9 cellular contexts compared by ENCODE assay signal in the genomic region with DNA sequence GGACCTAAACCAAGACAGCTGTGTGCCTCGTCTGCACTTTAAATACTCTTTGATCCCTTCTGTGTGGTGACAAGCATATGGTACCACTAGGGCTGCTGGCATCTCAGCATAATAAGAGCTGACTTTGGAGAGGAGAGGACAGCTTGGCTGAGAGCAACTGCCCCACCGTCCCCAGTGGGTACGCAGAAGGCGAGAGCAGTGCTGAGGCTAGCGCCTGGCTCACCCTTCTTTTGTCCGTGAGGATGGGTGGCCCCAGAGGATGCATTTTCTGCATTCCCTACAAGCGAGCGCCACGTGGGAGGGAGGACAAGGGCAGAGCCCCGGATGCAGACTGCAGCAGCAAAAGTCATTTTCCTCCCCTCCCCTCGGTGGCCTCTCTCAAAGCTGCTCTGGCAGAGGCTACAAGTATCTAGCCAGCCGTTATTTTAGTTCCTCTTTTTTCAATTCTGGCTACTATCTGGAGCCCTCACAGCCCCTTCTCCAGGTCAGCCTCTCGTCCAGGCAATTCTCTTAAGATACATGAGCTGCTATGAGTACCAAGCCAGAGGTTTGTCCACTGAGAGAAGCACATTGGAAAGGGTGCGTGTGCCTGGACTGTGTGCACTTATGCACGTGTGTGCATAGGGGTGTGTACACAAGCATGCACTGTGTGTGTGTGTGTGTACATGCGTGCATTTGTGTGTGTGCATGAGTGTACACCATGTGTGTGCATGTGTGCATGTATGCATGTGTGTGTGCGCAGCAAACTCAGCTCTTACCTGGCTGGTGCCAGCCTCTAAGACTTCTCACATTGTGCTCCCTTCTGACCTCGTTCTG. TPM values are rescaled to one million over a fixed set of nuclear protein-coding genes. Genes with fewer than 3 reads are reported as not detected.
DNase-seq lines count a peak whose midpoint lies in the region; ATAC-seq and TF ChIP-seq lines count a peak whose summit lies in the region.
"Had no signal": no experiment of that assay in that cellular context is flagged by ENCODE, and none has a peak within 500 bp of the region (broad histone marks: within the 10 kb centered on the region; RNA-seq: fewer than 3 reads in every experiment).

No MANE protein-coding gene starts in this region.

- ATAC-seq in GM18517 (IDR thresholded peaks at IDR 0.05; ENCODE audit: unreplicated experiment) = peak; percentile 55
- peak; percentile 67 for ATAC-seq in HG03095 (IDR thresholded peaks at IDR 0.05; ENCODE audit: unreplicated experiment)

- intact Hi-C loops in CD4-positive, alpha-beta memory T cell (cut with micrococcal nuclease) = no loop called here
- intact Hi-C loops in Calu3 (cut with micrococcal nuclease; ENCODE audit: unreplicated experiment) = loop anchor here (10.0 kb wide), 1 partner anchor 45 kb away; no protein-coding TSS in a partner anchor

- peaks cover 0 to 2% (median under 1%) of the 10 kb centered on the region in 4 donors for H3K4me1 Mint-ChIP-seq in CD4-positive, alpha-beta memory T cell
- H3K4me1 Mint-ChIP-seq in Calu3 (ENCODE audit: low read depth, unreplicated experiment) = no peaks in the 10 kb centered on the region

- peaks cover 94% of the 10 kb centered on the region for H3K36me3 ChIP-seq in osteoblast (ENCODE audit: insufficient read depth, low read length)
- no peaks in the 10 kb centered on the region for H3K36me3 ChIP-seq in CD4-positive, alpha-beta memory T cell (ENCODE audit: insufficient read depth, low read length)

- H3K9me3 Mint-ChIP-seq in CD4-positive, alpha-beta memory T cell = peaks cover 0 to 3% (median 0%) of the 10 kb centered on the region in 8 donors
- H3K9me3 Mint-ChIP-seq in Calu3 (ENCODE audit: low read depth, unreplicated experiment) = no peaks in the 10 kb centered on the region

- no peaks in the 10 kb centered on the region for H3K36me3 Mint-ChIP-seq in CD4-positive, alpha-beta memory T cell
- H3K36me3 Mint-ChIP-seq in Calu3 (ENCODE audit: insufficient read depth, unreplicated experiment) = no peaks in the 10 kb centered on the region

- TF ChIP-seq CTCF in osteoblast (IDR thresholded peaks at IDR 0.05; ENCODE audit: extremely low read depth, low read depth, low read length) (no peak), Calu3 (IDR thresholded peaks at IDR 0.05; ENCODE audit: unreplicated experiment) (no peak)

- peaks cover 8% of the 10 kb centered on the region for H4K20me1 ChIP-seq in osteoblast (ENCODE audit: insufficient read depth, low read length)

- H3K4me3 Mint-ChIP-seq in CD4-positive, alpha-beta memory T cell = no peak overlapping the region
- no peak overlapping the region for H3K4me3 Mint-ChIP-seq in Calu3 (ENCODE audit: low read depth, unreplicated experiment)

- no peak overlapping the region for H3K4me3 ChIP-seq in osteoblast (ENCODE audit: insufficient read depth, low read length)
- no peak overlapping the region for H3K4me3 ChIP-seq in CD4-positive, alpha-beta memory T cell (ENCODE audit: low read length in 2 of 2)

- no peaks in the 10 kb centered on the region for H3K27me3 ChIP-seq in osteoblast (ENCODE audit: insufficient read depth, low read length)
- no peaks in the 10 kb centered on the region for H3K27me3 ChIP-seq in CD4-positive, alpha-beta memory T cell (ENCODE audit: insufficient read depth, low read length)

- no peak overlapping the region for H2AFZ ChIP-seq in osteoblast (ENCODE audit: low read length)

- no TSS peak for BruUV-seq in Calu3 (replicated peaks; lab: Mats Ljungman, UMichigan)

- H3K27ac Mint-ChIP-seq in CD4-positive, alpha-beta memory T cell = no peak overlapping the region
- H3K27ac Mint-ChIP-seq in Calu3 (ENCODE audit: unreplicated experiment) = no peak overlapping the region

- peaks cover 5% of the 10 kb centered on the region for H3K4me1 ChIP-seq in osteoblast (ENCODE audit: insufficient read depth, low read length)
- no peaks in the 10 kb centered on the region for H3K4me1 ChIP-seq in CD4-positive, alpha-beta memory T cell (ENCODE audit: insufficient read depth, low read length)

- DNase-seq in UCSD-AML1 (lab: John Stamatoyannopoulos, UW; ENCODE audit: unreplicated experiment) (peak; percentile 44), osteoblast (ENCODE audit: insufficient read length, low spot score, missing footprints) (peak; percentile 60), NCI-H2227 treated with DMSO at 0.1 percent for 48 hours (lab: John Stamatoyannopoulos, UW) (no peak), AG20443 (ENCODE audit: low spot score) (no peak), Calu3 (no peak)
- DNase-seq in CD4-positive, alpha-beta memory T cell = no peak
- DNase-seq: stimulated activated CD8-positive, alpha-beta memory T cell treated with anti-CD3 and anti-CD28 coated beads, Interleukin-4, amount 100 ng/mL, for 48 hours had no signal

- CTCF ChIA-PET in CD4-positive, alpha-beta memory T cell (lab: Charles Lee; ENCODE audit: partially characterized antibody) = no interaction called here
- CTCF ChIA-PET in Calu3 (lab: Charles Lee) = no interaction called here

- no peaks in the 10 kb centered on the region for H3K79me2 ChIP-seq in osteoblast (ENCODE audit: insufficient read depth, low read length)

- H3K4me2 ChIP-seq in osteoblast (ENCODE audit: insufficient read depth, low read length) = no peak overlapping the region

- peaks cover 0 to 7% of the 10 kb centered on the region in 2 donors for H3K27me3 Mint-ChIP-seq in CD4-positive, alpha-beta memory T cell
- H3K27me3 Mint-ChIP-seq in Calu3 (ENCODE audit: unreplicated experiment) = no peaks in the 10 kb centered on the region

- no peak overlapping the region for H3K27ac ChIP-seq in osteoblast (ENCODE audit: low read depth, low read length)
- no peak overlapping the region for H3K27ac ChIP-seq in CD4-positive, alpha-beta memory T cell (ENCODE audit: low read depth, low read length)

- POLR2A ChIA-PET in CD4-positive, alpha-beta memory T cell (lab: Charles Lee; ENCODE audit: partially characterized antibody) = no interaction called here

- H3K9me3 ChIP-seq in osteoblast (ENCODE audit: low read depth, low read length) = no peaks in the 10 kb centered on the region
- no peaks in the 10 kb centered on the region for H3K9me3 ChIP-seq in CD4-positive, alpha-beta memory T cell (ENCODE audit: control insufficient read depth in 1 of 2, low read length in 2 of 2)

RNA-seq across cellular contexts. Expression of gene RAB20, which starts 51.3 kb away (rescaled TPM):
- total RNA-seq in osteoblast (3.6 and 3.8 TPM in 2 replicates), Calu3 (2022) (9.7 and 11.9 TPM in 2 replicates)
- total RNA-seq in CD4-positive, alpha-beta memory T cell = 1 to 10 TPM; 2.2 to 3.2 TPM
- polyA plus RNA-seq in CD4-positive, alpha-beta memory T cell = 1 to 10 TPM; 2.8 to 5.7 TPM

Comparison
In these comparisons a context has a peak if more than half of its experiments do, and no peak if none do; other contexts are left out.
1. DNase-seq: peak in UCSD-AML1 (single experiment) and osteoblast (single experiment); none in NCI-H2227 treated with DMSO at 0.1 percent for 48 hours (single experiment), AG20443 (single experiment), CD4-positive, alpha-beta memory T cell (0 of 5) and Calu3 (single experiment).